Comparison of ENCODE assay signal across 8 cellular contexts in genomic region chr6:36873612-36874011, GRCh38. TPM values are rescaled to one million over a fixed set of nuclear protein-coding genes. Genes with fewer than 3 reads are reported as not detected.
DNase-seq lines count a peak whose midpoint lies in the region; ATAC-seq and TF ChIP-seq lines count a peak whose summit lies in the region.

No MANE protein-coding gene starts in this region.

- TF ChIP-seq POLR2A in stomach (IDR thresholded peaks at IDR 0.05) = no peak

- no peaks in the 10 kb centered on the region for H3K9me3 Mint-ChIP-seq in T-cell
- H3K9me3 Mint-ChIP-seq in glutamatergic neuron (ENCODE audit: unreplicated experiment) = no peaks in the 10 kb centered on the region

- H3K27me3 Mint-ChIP-seq in T-cell (peaks cover 0 to 3% of the 10 kb centered on the region in 2 donors), glutamatergic neuron (ENCODE audit: unreplicated experiment) (no peaks in the 10 kb centered on the region)

- H3K36me3 Mint-ChIP-seq in T-cell (peaks cover 19% of the 10 kb centered on the region), glutamatergic neuron (ENCODE audit: unreplicated experiment) (no peaks in the 10 kb centered on the region)

- H3K4me3 Mint-ChIP-seq in T-cell (peak overlapping the region; percentile 88 to 96 (median 94)), glutamatergic neuron (ENCODE audit: unreplicated experiment) (peak overlapping the region; percentile 99)

- no peaks in the 10 kb centered on the region for H3K9me3 ChIP-seq in stomach

- no peak for ATAC-seq in T-cell (replicated peaks in 1 of 4)

- intact Hi-C loops in stomach (cut with DNase I; ENCODE audit: low total_unique reads) = no loop called here

- peaks cover 0 to 27% (median 25%) of the 10 kb centered on the region in 4 donors for H3K36me3 ChIP-seq in stomach

- H3K4me1 Mint-ChIP-seq in T-cell (peaks cover 43 to 51% (median 51%) of the 10 kb centered on the region in 3 donors), glutamatergic neuron (ENCODE audit: low read depth, unreplicated experiment) (peaks cover 7% of the 10 kb centered on the region)

- 10 to 33% (median 20%) methylated on average over 2 of the region's 2 CpGs for WGBS in stomach, 5 donors

- H3K4me1 ChIP-seq in stomach = peaks cover 10 to 28% (median 16%) of the 10 kb centered on the region in 4 donors

- POLR2A ChIA-PET in T-cell (lab: Charles Lee) = interaction anchor here (1.7 to 2.1 kb wide), 2 partner anchors 11 to 12 kb away, joined by 6 to 8 read pairs; partner anchors contain the start of gene C6orf89 (in 2 of the 2)

- peak overlapping the region; percentile 89 for H3K27ac ChIP-seq in 22Rv1
- H3K27ac ChIP-seq in stomach = peak overlapping the region in 4 of 5 donors; percentile 85 to 92 (median 91)

- DNase-seq in T-cell (no peak), glutamatergic neuron (no peak), stomach (no peak), D341Med (ENCODE audit: low spot score) (no peak), pons (ENCODE audit: low spot score) (no peak)
- no peak for DNase-seq in stimulated activated naive CD4-positive, alpha-beta T cell treated with Interleukin-2 at 50 U/mL for 16 hours (lab: John Stamatoyannopoulos, UW)

- TF ChIP-seq EP300 in stomach (IDR thresholded peaks at IDR 0.05) = no peak

- TF ChIP-seq CTCF in 22Rv1 (IDR thresholded peaks at IDR 0.05) (0 out of 2 replicates have a peak, but pooled peaks have one; percentile 8), GM12874 (IDR thresholded peaks at IDR 0.05; ENCODE audit: insufficient read depth, low read depth, low read length) (peak; percentile 17; the same call in 1 of the 2 replicates), glutamatergic neuron (IDR thresholded peaks at IDR 0.05; ENCODE audit: partially characterized antibody, unreplicated experiment) (no peak), stomach (IDR thresholded peaks at IDR 0.05) (peak in 1 of 7 experiments; percentile 9)

- H3K4me3 ChIP-seq in stomach = peak overlapping the region; percentile 80 to 92 (median 84)

- CTCF ChIA-PET in T-cell (lab: Charles Lee) = interaction anchor here in 1 of 2 donors (0.6 to 4.7 kb wide), 10 partner anchors 9 to 337 kb away, joined by 3 to 49 read pairs (median 4); partner anchors contain the start of genes C6orf89 and MTCH1

- peak overlapping the region; percentile 40 to 100 for H3K27ac Mint-ChIP-seq in T-cell
- peak overlapping the region; percentile 48 for H3K27ac Mint-ChIP-seq in glutamatergic neuron (ENCODE audit: unreplicated experiment)

- no peaks in the 10 kb centered on the region for H3K27me3 ChIP-seq in stomach

RNA-seq across cellular contexts. Expression of gene PPIL1, which starts 1.0 kb away (rescaled TPM):
- total RNA-seq in T-cell = 10 to 100 TPM in 3 of 5 donors, 1 to 10 TPM in 2; 5.0 to 14.4 (median 10.6) TPM
- 28.6 TPM for total RNA-seq in glutamatergic neuron (ENCODE audit: unreplicated experiment)
- total RNA-seq in stomach = 10 to 100 TPM in 2 of 5 donors, 1 to 10 TPM in 1, under 1 TPM in 1, not detected in 1; 0.87 to 19.6 (median 7.8) TPM
- 10 to 100 TPM; 17.1 to 33.7 (median 18.4) TPM for polyA plus RNA-seq in stomach

RNA-seq across cellular contexts. Expression of gene C6orf89, which starts 12.1 kb away (rescaled TPM):
- total RNA-seq in T-cell (10 to 100 TPM; 32.6 to 57.9 (median 46.1) TPM), glutamatergic neuron (ENCODE audit: unreplicated experiment) (57.0 TPM), stomach (10 to 100 TPM; 14.6 to 47.2 (median 37.9) TPM)
- polyA plus RNA-seq in stomach = 10 to 100 TPM in 2 of 3 donors, 1 to 10 TPM in 1; 7.0 to 12.0 (median 11.4) TPM

RNA-seq across cellular contexts. Expression of gene CPNE5, which starts 34.4 kb away (rescaled TPM):
- total RNA-seq in T-cell (1 to 10 TPM in 3 of 5 donors, under 1 TPM in 2; 0.73 to 1.8 (median 1.1) TPM), glutamatergic neuron (ENCODE audit: unreplicated experiment) (2.9 TPM), stomach (10 to 100 TPM in 2 of 5 donors, 1 to 10 TPM in 2, not detected in 1; 1.2 to 15.9 (median 6.7) TPM)
- 1 to 10 TPM; 1.5 to 2.4 (median 1.7) TPM for polyA plus RNA-seq in stomach
